ENCODE assay signal across 8 cellular contexts in genomic region chr19:55598719-55599467, GRCh38. TPM values are rescaled to one million over a fixed set of nuclear protein-coding genes. Genes with fewer than 3 reads are reported as not detected.
DNase-seq lines count a peak whose midpoint lies in the region; ATAC-seq and TF ChIP-seq lines count a peak whose summit lies in the region.

No MANE protein-coding gene starts in this region.

- BruUV-seq in A673 (replicated peaks; lab: Mats Ljungman, UMichigan) (no TSS peak), mammary epithelial cell (replicated peaks; lab: Mats Ljungman, UMichigan) (no TSS peak)

- ATAC-seq in GM18868 (IDR thresholded peaks at IDR 0.05; ENCODE audit: unreplicated experiment) (peak; percentile 48), HG03103 (IDR thresholded peaks at IDR 0.05; ENCODE audit: low read depth, unreplicated experiment) (peak; percentile 43)

- no peak for TF ChIP-seq POLR2A in spleen (IDR thresholded peaks at IDR 0.05)

- H3K79me2 ChIP-seq in mammary epithelial cell (ENCODE audit: insufficient read depth, low read length): peaks cover 25% of the 10 kb centered on the region

- peak overlapping the region; percentile 88 for H2AFZ ChIP-seq in mammary epithelial cell (ENCODE audit: low read depth, low read length)

- H3K36me3 ChIP-seq in A673 (ENCODE audit: insufficient read depth, low read length, poor library complexity, severe bottlenecking): peaks cover 27% of the 10 kb centered on the region
- peaks cover 34% of the 10 kb centered on the region for H3K36me3 ChIP-seq in WERI-Rb-1
- no peaks in the 10 kb centered on the region for H3K36me3 ChIP-seq in mammary epithelial cell (ENCODE audit: insufficient read depth, low read length)
- peaks cover 0 to 50% (median 28%) of the 10 kb centered on the region in 6 donors for H3K36me3 ChIP-seq in spleen

- no peaks in the 10 kb centered on the region for H3K27me3 ChIP-seq in A673 (replicated peaks; ENCODE audit: insufficient read depth, low read depth, low read length, poor library complexity)
- no peaks in the 10 kb centered on the region for H3K27me3 ChIP-seq in WERI-Rb-1 (ENCODE audit: insufficient read depth, low read depth, severe bottlenecking)
- no peaks in the 10 kb centered on the region for H3K27me3 ChIP-seq in mammary epithelial cell (ENCODE audit: insufficient read depth, low read length)
- no peaks in the 10 kb centered on the region for H3K27me3 ChIP-seq in spleen (replicated peaks in 1 of 7)

- dilution Hi-C loops in mammary epithelial cell (cut with HindIII; ENCODE audit: low sequenced_read_pairs): no loop called here

- TF ChIP-seq CTCF in A673 (conservative IDR thresholded peaks at IDR 0.05; ENCODE audit: low read depth, low read length) (no peak), WERI-Rb-1 (IDR thresholded peaks at IDR 0.05; ENCODE audit: low read depth, low read length) (no peak), mammary epithelial cell (conservative IDR thresholded peaks at IDR 0.05 in 1 of 2, IDR thresholded peaks at IDR 0.05 in 1 of 2; ENCODE audit: extremely low read depth in 1 of 2, insufficient read depth in 1 of 2, low read depth in 1 of 2, low read length in 2 of 2) (no peak), spleen (IDR thresholded peaks at IDR 0.05 in 8 of 11, conservative IDR thresholded peaks at IDR 0.05 in 3 of 11) (peak in 1 of 11 experiments; percentile 3)

- H3K9me3 ChIP-seq in A673 (ENCODE audit: low read depth, low read length, poor library complexity, severe bottlenecking) (no peaks in the 10 kb centered on the region), WERI-Rb-1 (ENCODE audit: severe bottlenecking) (no peaks in the 10 kb centered on the region), mammary epithelial cell (replicated peaks; ENCODE audit: insufficient read depth, low read length) (no peaks in the 10 kb centered on the region), spleen (peaks cover 0 to 4% (median 0%) of the 10 kb centered on the region in 8 donors)

- H3K4me1 ChIP-seq in A673 (ENCODE audit: insufficient read depth, low read length, poor library complexity, severe bottlenecking) (peaks cover 16% of the 10 kb centered on the region), mammary epithelial cell (ENCODE audit: insufficient read depth, low read length) (peaks cover 10% of the 10 kb centered on the region), spleen (peaks cover 5 to 47% (median 31%) of the 10 kb centered on the region in 6 donors)

- H3K27ac ChIP-seq in A673 (ENCODE audit: low read depth, low read length, poor library complexity, severe bottlenecking): peak overlapping the region; percentile 100
- H3K27ac ChIP-seq in WERI-Rb-1: peak overlapping the region; percentile 100
- peak overlapping the region; percentile 89 for H3K27ac ChIP-seq in mammary epithelial cell (ENCODE audit: insufficient read depth, low read depth, low read length)
- H3K27ac ChIP-seq in spleen: peak overlapping the region; percentile 92 to 99 (median 97)

- H4K20me1 ChIP-seq in mammary epithelial cell (ENCODE audit: insufficient read depth, low read length): no peaks in the 10 kb centered on the region

- in situ Hi-C loops in mammary epithelial cell (cut with MboI; ENCODE audit: low sequenced_read_pairs in 2 of 2): no loop called here

- CTCF ChIA-PET in A673 (lab: Charles Lee): interaction anchor here (0.5 to 1.2 kb wide), 3 partner anchors 11 to 84 kb away, joined by 3 to 5 read pairs (median 4); no protein-coding TSS in a partner anchor
- CTCF ChIA-PET in mammary epithelial cell (lab: Charles Lee; ENCODE audit: low non-redundant PET): no interaction called here

- DNase-seq in A673 (ENCODE audit: low spot score) (peak; percentile 98), NCI-H2196 (lab: John Stamatoyannopoulos, UW; ENCODE audit: unreplicated experiment) (peak; percentile 91), WERI-Rb-1 (peak; percentile 94), mammary epithelial cell (peak; percentile 91), inferior parietal cortex (ENCODE audit: extremely low spot score) (peak; percentile 79), spleen (peak; percentile 97)

- peak overlapping the region; percentile 66 for H3K4me3 ChIP-seq in A673 (ENCODE audit: low read depth, low read length, poor library complexity, severe bottlenecking)
- peak overlapping the region; percentile 91 for H3K4me3 ChIP-seq in WERI-Rb-1 (ENCODE audit: low read depth, low read length)
- H3K4me3 ChIP-seq in mammary epithelial cell (replicated peaks in 1 of 3; ENCODE audit: insufficient read depth in 1 of 3, low read depth in 2 of 3, low read length in 3 of 3): peak overlapping the region; percentile 60 to 92 (median 80)
- H3K4me3 ChIP-seq in spleen: peak overlapping the region; percentile 41 to 88 (median 81)

- 16% methylated on average over 13 of the region's 26 CpGs for WGBS in mammary epithelial cell (ENCODE audit: low coverage, missing lambda C conversion rate)
- 6 to 8% (median 7%) methylated on average over 24 to 26 of the region's 26 CpGs for WGBS in spleen, 5 donors

- intact Hi-C loops in A673 (cut with micrococcal nuclease; ENCODE audit: unreplicated experiment): no loop called here
- intact Hi-C loops in mammary epithelial cell (cut with micrococcal nuclease): loop anchor here (1.0 to 5.0 kb wide), 2 partner anchors 19 to 47 kb away; partner anchors contain the start of gene ZNF579
- intact Hi-C loops in spleen (cut with DNase I; ENCODE audit: low total_unique reads): no loop called here

- H3K4me2 ChIP-seq in mammary epithelial cell (ENCODE audit: insufficient read depth, low read depth, low read length): peak overlapping the region; percentile 77

- POLR2A ChIA-PET in A673 (lab: Charles Lee; ENCODE audit: low non-redundant PET): interaction anchor here (0.6 kb wide), 3 partner anchors 17 to 251 kb away, joined by 3 to 4 read pairs (median 3); partner anchors contain the start of gene ZNF579

- H3K9ac ChIP-seq in mammary epithelial cell (ENCODE audit: insufficient read depth, low read length): peak overlapping the region; percentile 95

RNA-seq across cellular contexts. Expression of gene FIZ1, which starts 0.4 kb away (rescaled TPM):
- total RNA-seq in A673 (2021): 27.8 and 29.3 TPM in 2 replicates
- 10 to 100 TPM in 1 of 2 donors, 1 to 10 TPM in 1; 5.3 to 13.4 TPM for total RNA-seq in mammary epithelial cell
- polyA plus RNA-seq in mammary epithelial cell: 3.7 TPM
- polyA minus RNA-seq in mammary epithelial cell: 15.5 TPM
- 10 to 100 TPM in 5 of 7 donors, 1 to 10 TPM in 2; 7.6 to 17.3 (median 11.4) TPM for total RNA-seq in spleen
- 10 to 100 TPM in 1 of 3 donors, 1 to 10 TPM in 2; 5.1 to 11.5 (median 7.8) TPM for polyA plus RNA-seq in spleen

RNA-seq across cellular contexts. Expression of gene ZNF524, which starts 1.2 kb away (rescaled TPM):
- total RNA-seq in A673 (2021) (6.3 and 7.5 TPM in 2 replicates), mammary epithelial cell (10 to 100 TPM; 11.0 to 14.3 TPM), spleen (10 to 100 TPM; 19.7 to 42.5 (median 23.9) TPM)
- polyA plus RNA-seq in mammary epithelial cell (6.9 TPM), spleen (10 to 100 TPM; 33.3 to 57.8 (median 39.2) TPM)
- 4.6 TPM for polyA minus RNA-seq in mammary epithelial cell

RNA-seq across cellular contexts. Expression of gene ZNF865, which starts 6.6 kb away (rescaled TPM):
- total RNA-seq in A673 (2021) (16.1 and 17.1 TPM in 2 replicates), mammary epithelial cell (1 to 10 TPM; 1.5 to 8.8 TPM), spleen (10 to 100 TPM; 12.2 to 23.3 (median 17.8) TPM)
- polyA plus RNA-seq in mammary epithelial cell (2.1 TPM), spleen (10 to 100 TPM in 1 of 3 donors, 1 to 10 TPM in 2; 4.8 to 10.4 (median 5.3) TPM)
- polyA minus RNA-seq in mammary epithelial cell: 2.9 TPM

RNA-seq across cellular contexts. Expression of gene ZNF579, which starts 18.2 kb away (rescaled TPM):
- total RNA-seq in A673 (2021) (27.4 and 27.5 TPM in 2 replicates), mammary epithelial cell (10 to 100 TPM in 1 of 2 donors, 1 to 10 TPM in 1; 6.0 to 13.7 TPM), spleen (10 to 100 TPM in 2 of 7 donors, 1 to 10 TPM in 4, under 1 TPM in 1; 0.72 to 10.6 (median 6.5) TPM)
- polyA plus RNA-seq in mammary epithelial cell (2.7 TPM), spleen (1 to 10 TPM; 2.8 to 6.9 (median 3.4) TPM)
- 0.52 TPM for polyA minus RNA-seq in mammary epithelial cell

RNA-seq across cellular contexts. Expression of gene ZNF784, which starts 25.5 kb away (rescaled TPM):
- 6.8 and 7.1 TPM in 2 replicates for total RNA-seq in A673 (2021)
- 1 to 10 TPM; 4.2 to 6.1 TPM for total RNA-seq in mammary epithelial cell
- 2.7 TPM for polyA plus RNA-seq in mammary epithelial cell
- 6.7 TPM for polyA minus RNA-seq in mammary epithelial cell
- total RNA-seq in spleen: 1 to 10 TPM; 4.0 to 10.0 (median 7.1) TPM
- 1 to 10 TPM; 3.3 to 7.6 (median 5.6) TPM for polyA plus RNA-seq in spleen

Comparison
In these comparisons a context has a peak if more than half of its experiments do, and no peak if none do; other contexts are left out.
1. Peak in every context shown above with its lines: DNase-seq, ATAC-seq, H3K4me3 ChIP-seq and H3K27ac ChIP-seq.